Comparison of ENCODE assay signal across 8 cellular contexts in genomic region chr6:45930419-45931059, GRCh38.
DNase-seq lines count a peak whose midpoint lies in the region; ATAC-seq and TF ChIP-seq lines count a peak whose summit lies in the region.

No MANE protein-coding gene starts in this region.

- CTCF ChIA-PET in CD4-positive, alpha-beta memory T cell (lab: Charles Lee; ENCODE audit: partially characterized antibody): interaction anchor here (0.6 to 2.5 kb wide), 40 partner anchors 9 to 1455 kb away, joined by 3 to 27 read pairs (median 4); partner anchors contain the start of genes CLIC5 and ENPP4
- CTCF ChIA-PET in OCI-LY7 (lab: Charles Lee; ENCODE audit: unreplicated experiment): no interaction called here

- no peak for ATAC-seq in stimulated activated memory B cell treated with anti-CD40 and anti-IgM and Interleukin-4, amounts not matched to agents 10 μg/mL and 1 μg/mL and 100 μg/mL, for 72 hours

- peak; percentile 39 to 50 (median 45) for DNase-seq in CD4-positive, alpha-beta memory T cell
- DNase-seq in HL-60 (ENCODE audit: low read depth in 1 of 2, low spot score in 1 of 2): peak; percentile 2 to 42
- peak; percentile 51 for DNase-seq in OCI-LY7 (ENCODE audit: low spot score)
- peak; percentile 69 for DNase-seq in activated T-cell treated with anti-CD3 and anti-CD28 coated beads, Interleukin-2, amount 50 U/mL, for 24 hours
- DNase-seq in fibroblast of lung (ENCODE audit: low read depth in 2 of 2): peak; percentile 51 to 68
- peak; percentile 79 for DNase-seq in nephron progenitor cell
- peak; percentile 32 for DNase-seq in stromal cell of bone marrow (ENCODE audit: low read depth)

- no peaks in the 10 kb centered on the region for H3K9me2 ChIP-seq in OCI-LY7 (ENCODE audit: insufficient read depth, low read length)

- H3K4me3 Mint-ChIP-seq in CD4-positive, alpha-beta memory T cell: no peak overlapping the region
- no peak overlapping the region for H3K4me3 Mint-ChIP-seq in activated T-cell treated with anti-CD3 and anti-CD28 coated beads, Interleukin-2, amount 50 U/mL, for 24 hours
- no peak overlapping the region for H3K4me3 Mint-ChIP-seq in nephron progenitor cell
- H3K4me3 Mint-ChIP-seq in stimulated activated memory B cell treated with anti-CD40 and anti-IgM and Interleukin-4, amounts not matched to agents 10 μg/mL and 1 μg/mL and 100 μg/mL, for 72 hours: no peak overlapping the region

- H3K4me1 ChIP-seq in CD4-positive, alpha-beta memory T cell (ENCODE audit: insufficient read depth, low read length): no peaks in the 10 kb centered on the region
- H3K4me1 ChIP-seq in OCI-LY7 (ENCODE audit: insufficient read depth, low read length, poor library complexity, severe bottlenecking) (no peaks in the 10 kb centered on the region), fibroblast of lung (ENCODE audit: control insufficient read depth, extremely low read depth, insufficient read depth, low read length) (no peaks in the 10 kb centered on the region)

- no peaks in the 10 kb centered on the region for H3K9me3 ChIP-seq in CD4-positive, alpha-beta memory T cell (ENCODE audit: control insufficient read depth in 1 of 2, low read length in 2 of 2)
- no peaks in the 10 kb centered on the region for H3K9me3 ChIP-seq in OCI-LY7 (ENCODE audit: low read length)
- no peaks in the 10 kb centered on the region for H3K9me3 ChIP-seq in fibroblast of lung (ENCODE audit: control insufficient read depth, insufficient read depth, low read depth, low read length)

- H3K27me3 ChIP-seq in CD4-positive, alpha-beta memory T cell (ENCODE audit: insufficient read depth, low read length): no peaks in the 10 kb centered on the region
- H3K27me3 ChIP-seq in HL-60 (ENCODE audit: insufficient read depth, poor library complexity, severe bottlenecking): no peaks in the 10 kb centered on the region
- peaks cover 4% of the 10 kb centered on the region for H3K27me3 ChIP-seq in fibroblast of lung (ENCODE audit: control insufficient read depth, insufficient read depth, low read length)

- H3K79me2 ChIP-seq in OCI-LY7 (ENCODE audit: insufficient read depth, low read depth, low read length) (no peaks in the 10 kb centered on the region), fibroblast of lung (ENCODE audit: control insufficient read depth, insufficient read depth, low read length) (no peaks in the 10 kb centered on the region)

- H3K27ac Mint-ChIP-seq in CD4-positive, alpha-beta memory T cell: peak overlapping the region in 4 of 7 donors; percentile 5 to 46 (median 10)
- H3K27ac Mint-ChIP-seq in activated T-cell treated with anti-CD3 and anti-CD28 coated beads, Interleukin-2, amount 50 U/mL, for 24 hours: no peak overlapping the region
- no peak overlapping the region for H3K27ac Mint-ChIP-seq in nephron progenitor cell
- no peak overlapping the region for H3K27ac Mint-ChIP-seq in stimulated activated memory B cell treated with anti-CD40 and anti-IgM and Interleukin-4, amounts not matched to agents 10 μg/mL and 1 μg/mL and 100 μg/mL, for 72 hours

- H3K9ac ChIP-seq in fibroblast of lung (ENCODE audit: insufficient read depth, low read length): no peak overlapping the region

- TF ChIP-seq CTCF in HL-60 (IDR thresholded peaks at IDR 0.05; ENCODE audit: insufficient read depth, low read length) (peak; percentile 98), OCI-LY7 (conservative IDR thresholded peaks at IDR 0.05; ENCODE audit: low read length) (peak; percentile 97), fibroblast of lung (conservative IDR thresholded peaks at IDR 0.05 in 1 of 2, IDR thresholded peaks at IDR 0.05 in 1 of 2; ENCODE audit: low read depth in 1 of 2, low read length in 2 of 2) (peak; percentile 91 to 97), nephron progenitor cell (IDR thresholded peaks at IDR 0.05) (peak; percentile 98)

- POLR2A ChIA-PET in CD4-positive, alpha-beta memory T cell (lab: Charles Lee; ENCODE audit: partially characterized antibody): interaction anchor here (0.7 to 1.4 kb wide), 4 partner anchors 81 to 480 kb away, joined by 3 to 5 read pairs (median 4); partner anchors contain the start of gene CLIC5
- POLR2A ChIA-PET in OCI-LY7 (lab: Charles Lee): interaction anchor here (0.6 kb wide), 1 partner anchor 858 kb away, joined by 3 read pairs; no protein-coding TSS in a partner anchor

- intact Hi-C loops in CD4-positive, alpha-beta memory T cell (cut with micrococcal nuclease): loop anchor here (1.0 to 2.0 kb wide), 4 partner anchors 84 to 696 kb away; partner anchors contain the start of gene CLIC5
- intact Hi-C loops in OCI-LY7 (cut with micrococcal nuclease; ENCODE audit: unreplicated experiment): no loop called here

- H2AFZ ChIP-seq in OCI-LY7 (ENCODE audit: low read length) (no peak overlapping the region), fibroblast of lung (ENCODE audit: low read length) (no peak overlapping the region)

- no peaks in the 10 kb centered on the region for H3K9me3 Mint-ChIP-seq in CD4-positive, alpha-beta memory T cell
- no peaks in the 10 kb centered on the region for H3K9me3 Mint-ChIP-seq in activated T-cell treated with anti-CD3 and anti-CD28 coated beads, Interleukin-2, amount 50 U/mL, for 24 hours
- H3K9me3 Mint-ChIP-seq in nephron progenitor cell: no peaks in the 10 kb centered on the region
- no peaks in the 10 kb centered on the region for H3K9me3 Mint-ChIP-seq in stimulated activated memory B cell treated with anti-CD40 and anti-IgM and Interleukin-4, amounts not matched to agents 10 μg/mL and 1 μg/mL and 100 μg/mL, for 72 hours

- H3K4me3 ChIP-seq in CD4-positive, alpha-beta memory T cell (ENCODE audit: low read length in 2 of 2): no peak overlapping the region
- H3K4me3 ChIP-seq in HL-60 (replicated peaks; ENCODE audit: insufficient read depth, low read length) (no peak overlapping the region), OCI-LY7 (ENCODE audit: low read depth, low read length, poor library complexity, severe bottlenecking) (no peak overlapping the region), fibroblast of lung (replicated peaks in 1 of 4; ENCODE audit: control extremely low read depth in 1 of 4, insufficient read depth in 1 of 4, low read depth in 3 of 4, low read length in 4 of 4) (no peak overlapping the region)

- H4K20me1 ChIP-seq in OCI-LY7 (ENCODE audit: insufficient read depth, low read length) (no peaks in the 10 kb centered on the region), fibroblast of lung (ENCODE audit: control insufficient read depth, extremely low read depth, insufficient read depth, low read length) (no peaks in the 10 kb centered on the region)

- H3K36me3 ChIP-seq in CD4-positive, alpha-beta memory T cell (ENCODE audit: insufficient read depth, low read length): no peaks in the 10 kb centered on the region
- H3K36me3 ChIP-seq in OCI-LY7 (ENCODE audit: insufficient read depth, low read length) (no peaks in the 10 kb centered on the region), fibroblast of lung (ENCODE audit: control insufficient read depth, insufficient read depth, low read length) (no peaks in the 10 kb centered on the region)

- H3K4me2 ChIP-seq in OCI-LY7 (ENCODE audit: low read length) (no peak overlapping the region), fibroblast of lung (ENCODE audit: extremely low read depth, insufficient read depth, low read length) (no peak overlapping the region)

- peaks cover 5 to 8% (median 5%) of the 10 kb centered on the region in 4 donors for H3K4me1 Mint-ChIP-seq in CD4-positive, alpha-beta memory T cell
- H3K4me1 Mint-ChIP-seq in activated T-cell treated with anti-CD3 and anti-CD28 coated beads, Interleukin-2, amount 50 U/mL, for 24 hours (ENCODE audit: low read depth): peaks cover 28% of the 10 kb centered on the region
- H3K4me1 Mint-ChIP-seq in nephron progenitor cell: peaks cover 49% of the 10 kb centered on the region
- no peaks in the 10 kb centered on the region for H3K4me1 Mint-ChIP-seq in stimulated activated memory B cell treated with anti-CD40 and anti-IgM and Interleukin-4, amounts not matched to agents 10 μg/mL and 1 μg/mL and 100 μg/mL, for 72 hours

- no TSS peak for BruUV-seq in OCI-LY7 (replicated peaks; lab: Mats Ljungman, UMichigan)

- no peak overlapping the region for H3K27ac ChIP-seq in CD4-positive, alpha-beta memory T cell (ENCODE audit: low read depth, low read length)
- H3K27ac ChIP-seq in HL-60 (replicated peaks): no peak overlapping the region
- H3K27ac ChIP-seq in OCI-LY7 (ENCODE audit: low read depth, low read length, poor library complexity, severe bottlenecking): no peak overlapping the region
- no peak overlapping the region for H3K27ac ChIP-seq in fibroblast of lung (ENCODE audit: insufficient read depth, low read length)

- no peaks in the 10 kb centered on the region for H3K27me3 Mint-ChIP-seq in CD4-positive, alpha-beta memory T cell
- no peaks in the 10 kb centered on the region for H3K27me3 Mint-ChIP-seq in activated T-cell treated with anti-CD3 and anti-CD28 coated beads, Interleukin-2, amount 50 U/mL, for 24 hours
- H3K27me3 Mint-ChIP-seq in nephron progenitor cell (ENCODE audit: low read depth, poor library complexity): peaks cover 7% of the 10 kb centered on the region
- H3K27me3 Mint-ChIP-seq in stimulated activated memory B cell treated with anti-CD40 and anti-IgM and Interleukin-4, amounts not matched to agents 10 μg/mL and 1 μg/mL and 100 μg/mL, for 72 hours: peaks cover 10% of the 10 kb centered on the region

- H3K36me3 Mint-ChIP-seq in CD4-positive, alpha-beta memory T cell: peaks cover 6% of the 10 kb centered on the region in 2 donors
- no peaks in the 10 kb centered on the region for H3K36me3 Mint-ChIP-seq in activated T-cell treated with anti-CD3 and anti-CD28 coated beads, Interleukin-2, amount 50 U/mL, for 24 hours (ENCODE audit: low read depth)
- no peaks in the 10 kb centered on the region for H3K36me3 Mint-ChIP-seq in nephron progenitor cell (ENCODE audit: low read depth)
- H3K36me3 Mint-ChIP-seq in stimulated activated memory B cell treated with anti-CD40 and anti-IgM and Interleukin-4, amounts not matched to agents 10 μg/mL and 1 μg/mL and 100 μg/mL, for 72 hours: no peaks in the 10 kb centered on the region

Comparison
In these comparisons a context has a peak if more than half of its experiments do, and no peak if none do; other contexts are left out.
1. DNase-seq: peak in every context shown above with its lines; median percentile 79 in nephron progenitor cell; 69 in activated T-cell treated with anti-CD3 and anti-CD28 coated beads, Interleukin-2, amount 50 U/mL, for 24 hours; 60 in fibroblast of lung; 51 in OCI-LY7; 45 in CD4-positive, alpha-beta memory T cell; 32 in stromal cell of bone marrow; 22 in HL-60.
2. H3K27ac Mint-ChIP-seq: peak in CD4-positive, alpha-beta memory T cell (4 of 7); none in activated T-cell treated with anti-CD3 and anti-CD28 coated beads, Interleukin-2, amount 50 U/mL, for 24 hours (single experiment), nephron progenitor cell (single experiment) and stimulated activated memory B cell treated with anti-CD40 and anti-IgM and Interleukin-4, amounts not matched to agents 10 μg/mL and 1 μg/mL and 100 μg/mL, for 72 hours (single experiment).
3. Peak in every context shown above with its lines, with median percentiles within 50 percentile points of each other: CTCF ChIP-seq.